Comparison of ENCODE assay signal across 16 cellular contexts in the genomic region with DNA sequence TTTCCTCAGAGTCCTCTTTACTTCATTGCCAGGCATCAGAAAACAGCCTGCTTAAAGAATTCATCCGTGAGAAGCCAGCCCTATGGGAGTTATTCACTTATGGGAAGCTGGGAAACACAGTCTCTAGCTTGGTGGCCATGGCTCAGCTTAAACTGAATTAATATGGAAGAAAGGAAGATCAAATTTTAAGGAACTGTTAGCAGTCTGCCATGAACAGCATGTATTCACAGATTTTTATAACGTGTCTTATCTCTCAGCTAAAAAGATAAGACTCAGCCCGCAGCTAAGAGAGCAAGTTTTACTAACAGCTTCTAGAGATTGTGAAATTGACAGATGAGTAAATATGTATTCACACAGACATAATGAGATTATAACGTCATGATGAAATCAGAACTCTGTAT.
DNase-seq lines count a peak whose midpoint lies in the region; ATAC-seq and TF ChIP-seq lines count a peak whose summit lies in the region.
"Had no signal": no experiment of that assay in that cellular context is flagged by ENCODE, and none has a peak within 500 bp of the region (broad histone marks: within the 10 kb centered on the region; RNA-seq: fewer than 3 reads in every experiment).

No MANE protein-coding gene starts in this region.

- H3K36me3 ChIP-seq in cardiac muscle cell (no peaks in the 10 kb centered on the region), colonic mucosa (no peaks in the 10 kb centered on the region)
- H3K36me3 ChIP-seq: MG63, SJSA1, upper lobe of left lung had no signal

- TF ChIP-seq CTCF in cardiac muscle cell (IDR thresholded peaks at IDR 0.05; ENCODE audit: low read depth, low read length) (no peak), fibroblast of mammary gland (conservative IDR thresholded peaks at IDR 0.05; ENCODE audit: control insufficient read depth, insufficient read depth, low read depth, low read length) (no peak), colonic mucosa (IDR thresholded peaks at IDR 0.05) (no peak)

- no peak overlapping the region for H3K9ac ChIP-seq in colonic mucosa (ENCODE audit: low read depth in 2 of 2, low read length in 2 of 2)

- H3K27me3 ChIP-seq in cardiac muscle cell: no peaks in the 10 kb centered on the region
- H3K27me3 ChIP-seq in colonic mucosa: no peaks in the 10 kb centered on the region
- H3K27me3 ChIP-seq: MG63, upper lobe of left lung had no signal

- ATAC-seq in Right ventricle myocardium inferior (no peak), HG03159 (IDR thresholded peaks at IDR 0.05; ENCODE audit: unreplicated experiment) (no peak)
- ATAC-seq: stimulated activated memory B cell treated with anti-CD40 and anti-IgM and Interleukin-4, amounts not matched to agents 10 μg/mL and 1 μg/mL and 100 μg/mL, for 72 hours had no signal

- H3K9me3 ChIP-seq in cardiac muscle cell (ENCODE audit: low read depth) (no peaks in the 10 kb centered on the region), colonic mucosa (no peaks in the 10 kb centered on the region)
- H3K9me3 ChIP-seq: MG63, SJSA1, upper lobe of left lung had no signal

- H3K4me3 ChIP-seq in cardiac muscle cell (no peak overlapping the region), fibroblast of mammary gland (ENCODE audit: control insufficient read depth, low read depth, low read length) (no peak overlapping the region), colonic mucosa (no peak overlapping the region)
- H3K4me3 ChIP-seq: MG63, SJSA1, skin epidermis, upper lobe of left lung had no signal

- DNase-seq in cardiac muscle cell (ENCODE audit: low read depth in 1 of 2, low spot score in 1 of 2) (peak; percentile 29 to 72), Right ventricle myocardium inferior (ENCODE audit: missing footprints) (no peak), OCI-M1 (lab: John Stamatoyannopoulos, UW) (peak; percentile 69), fibroblast of mammary gland (ENCODE audit: low read depth) (peak; percentile 57), retina (peak; percentile 48), Kasumi-1 (lab: John Stamatoyannopoulos, UW) (no peak), colonic mucosa (no peak)
- DNase-seq: activated effector memory CD4-positive, alpha-beta T cell treated with anti-CD3 and anti-CD28 coated beads, Interleukin-2, amount 50 U/mL, for 16 hours; anterior cingulate cortex; dermis blood vessel endothelial cell; MG63; upper lobe of left lung had no signal

- H3K27ac ChIP-seq in cardiac muscle cell (no peak overlapping the region), colonic mucosa (no peak overlapping the region)
- H3K27ac ChIP-seq: SJSA1, skin epidermis, upper lobe of left lung had no signal

- H3K4me1 ChIP-seq in cardiac muscle cell (ENCODE audit: low read depth) (no peaks in the 10 kb centered on the region), colonic mucosa (no peaks in the 10 kb centered on the region)
- H3K4me1 ChIP-seq: SJSA1, upper lobe of left lung had no signal

- intact Hi-C loops in Right ventricle myocardium inferior (cut with DNase I) (no loop called here), colonic mucosa (cut with DNase I) (no loop called here)

Comparison
In these comparisons a context has a peak if more than half of its experiments do, and no peak if none do; other contexts are left out.
1. DNase-seq: peak in cardiac muscle cell (2 of 2), OCI-M1 (single experiment), fibroblast of mammary gland (single experiment) and retina (single experiment); none in Right ventricle myocardium inferior (single experiment), Kasumi-1 (0 of 2) and colonic mucosa (single experiment).